13 cellular contexts compared by ENCODE assay signal in genomic region chr6:12147557-12148316, GRCh38.
A peak's percentile ranks its signal among the peaks of the same experiment; 100 is the strongest.
DNase-seq lines count a peak whose midpoint lies in the region; ATAC-seq and TF ChIP-seq lines count a peak whose summit lies in the region.
"Had no signal": no experiment of that assay in that cellular context is flagged by ENCODE, and none has a peak within 500 bp of the region (broad histone marks: within the 10 kb centered on the region; RNA-seq: fewer than 3 reads in every experiment).

No MANE protein-coding gene starts in this region.

- ATAC-seq in GM21619 (IDR thresholded peaks at IDR 0.05; ENCODE audit: unreplicated experiment): no peak

- H3K27me3 Mint-ChIP-seq in neural crest cell (ENCODE audit: low read depth): no peaks in the 10 kb centered on the region

- peaks cover 25% of the 10 kb centered on the region for H3K4me1 Mint-ChIP-seq in neural crest cell
- H3K4me1 Mint-ChIP-seq: nephron had no signal

- peaks cover 10% of the 10 kb centered on the region for H3K36me3 Mint-ChIP-seq in neural crest cell (ENCODE audit: low read depth)

- no peaks in the 10 kb centered on the region for H3K27me3 ChIP-seq in BJ (ENCODE audit: control insufficient read depth, insufficient read depth, low read length)

- H3K4me3 ChIP-seq in BJ (ENCODE audit: low read depth, low read length) (no peak overlapping the region), choroid plexus epithelial cell (ENCODE audit: low read depth, low read length) (no peak overlapping the region)

- no peaks in the 10 kb centered on the region for H3K9me3 Mint-ChIP-seq in neural crest cell

- no peak overlapping the region for H3K4me3 Mint-ChIP-seq in neural crest cell
- H3K4me3 Mint-ChIP-seq: nephron had no signal

- POLR2A ChIA-PET in BJ (lab: Charles Lee): no interaction called here

- TF ChIP-seq CTCF in BJ (IDR thresholded peaks at IDR 0.05; ENCODE audit: insufficient read depth, low read depth, low read length) (peak; percentile 36), LNCAP (IDR thresholded peaks at IDR 0.05) (0 out of 2 replicates have a peak, but pooled peaks have one; percentile 14), choroid plexus epithelial cell (conservative IDR thresholded peaks at IDR 0.05; ENCODE audit: low read depth, low read length) (peak; percentile 55), neural crest cell (conservative IDR thresholded peaks at IDR 0.05) (peak; percentile 33)

- no peak overlapping the region for H3K27ac Mint-ChIP-seq in neural crest cell (ENCODE audit: unreplicated experiment)

- no peak for DNase-seq in BJ (ENCODE audit: low read depth)
- DNase-seq in choroid plexus epithelial cell (ENCODE audit: low read depth): peak; percentile 47
- no peak for DNase-seq in neural crest cell (ENCODE audit: low read depth, low spot score)
- no peak for DNase-seq in NCI-H187 treated with DMSO at 0.1 percent for 48 hours (lab: John Stamatoyannopoulos, UW)
- DNase-seq in SIG-M5 treated with dmso at 0.1 percent for 504 hours (lab: John Stamatoyannopoulos, UW; ENCODE audit: unreplicated experiment): no peak
- DNase-seq in effector CD8-positive, alpha-beta T cell (lab: John Stamatoyannopoulos, UW): no peak
- DNase-seq: aorta; NCI-H2029; stimulated activated CD4-positive, alpha-beta T cell treated with anti-CD3 and anti-CD28 coated beads, Interleukin-12 subunit alpha, Interleukin-12 subunit beta, amount 100 ng/mL, for 4 hours; T-helper 9 cell had no signal

- CTCF ChIA-PET in BJ (lab: Yijun Ruan, JAX): interaction anchor here (1.0 to 1.3 kb wide), 2 partner anchors 15 to 145 kb away, joined by 3 read pairs; no protein-coding TSS in a partner anchor

- no peaks in the 10 kb centered on the region for H3K36me3 ChIP-seq in BJ (ENCODE audit: control insufficient read depth, insufficient read depth, low read length)
